In genomic region chr6:144244688-144245087, GRCh38 we compare ENCODE assay signal across 2 cellular contexts.
TF ChIP-seq lines count a peak whose summit lies in the region.

No MANE protein-coding gene starts in this region.

TF ChIP-seq in Ishikawa, 13 proteins besides CTCF, POLR2A, EP300 and RAD21 (continued from another document):
- TF ChIP-seq, protein P1, sequence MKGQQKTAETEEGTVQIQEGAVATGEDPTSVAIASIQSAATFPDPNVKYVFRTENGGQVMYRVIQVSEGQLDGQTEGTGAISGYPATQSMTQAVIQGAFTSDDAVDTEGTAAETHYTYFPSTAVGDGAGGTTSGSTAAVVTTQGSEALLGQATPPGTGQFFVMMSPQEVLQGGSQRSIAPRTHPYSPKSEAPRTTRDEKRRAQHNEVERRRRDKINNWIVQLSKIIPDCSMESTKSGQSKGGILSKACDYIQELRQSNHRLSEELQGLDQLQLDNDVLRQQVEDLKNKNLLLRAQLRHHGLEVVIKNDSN (IDR thresholded peaks at IDR 0.05): no peak
- no peak for TF ChIP-seq CREB1 (IDR thresholded peaks at IDR 0.05; ENCODE audit: low read depth)
- TF ChIP-seq REST (IDR thresholded peaks at IDR 0.05; ENCODE audit: low read depth): no peak
- no peak for TF ChIP-seq TAF1 (IDR thresholded peaks at IDR 0.05; ENCODE audit: low read depth)
- no peak for TF ChIP-seq NFIC (IDR thresholded peaks at IDR 0.05)
- no peak for TF ChIP-seq CEBPB (IDR thresholded peaks at IDR 0.05)

TF ChIP-seq in GM12878, 131 proteins besides CTCF, POLR2A, EP300 and RAD21:
- TF ChIP-seq ZBTB40 (IDR thresholded peaks at IDR 0.05; ENCODE audit: borderline replicate concordance): no peak
- peak; percentile 18 for TF ChIP-seq MEF2B (IDR thresholded peaks at IDR 0.05; ENCODE audit: partially characterized antibody, poor library complexity, severe bottlenecking)
- 0 out of 2 replicates have a peak, but pooled peaks have one; percentile 16 for TF ChIP-seq SMC3 (IDR thresholded peaks at IDR 0.05; ENCODE audit: borderline replicate concordance, low read length)
